Comparison of ENCODE assay signal across 18 cellular contexts in the genomic region with DNA sequence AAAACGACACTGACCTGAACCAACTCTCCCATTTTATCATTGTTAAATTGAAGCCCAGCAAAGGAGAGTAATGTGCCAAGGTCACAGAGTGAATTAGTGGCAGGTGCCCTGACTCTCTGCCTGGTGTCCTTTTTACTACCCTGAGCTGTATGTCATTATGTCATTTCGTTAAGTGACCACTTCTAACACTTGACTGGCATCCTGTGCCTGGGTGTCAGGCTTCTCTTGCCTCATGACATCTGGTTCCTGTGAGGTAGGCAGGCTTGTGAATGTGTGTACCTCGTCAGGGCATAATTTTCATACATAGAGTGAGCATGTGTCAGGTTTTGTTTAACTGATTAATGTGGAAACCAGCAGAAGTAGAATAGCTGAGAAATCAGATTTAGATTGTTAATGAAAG. TPM values are rescaled to one million over a fixed set of nuclear protein-coding genes. Genes with fewer than 3 reads are reported as not detected.
DNase-seq lines count a peak whose midpoint lies in the region; ATAC-seq, FAIRE-seq and TF ChIP-seq lines count a peak whose summit lies in the region.
"Had no signal": no experiment of that assay in that cellular context is flagged by ENCODE, and none has a peak within 500 bp of the region (broad histone marks: within the 10 kb centered on the region; RNA-seq: fewer than 3 reads in every experiment).

No MANE protein-coding gene starts in this region.

- FAIRE-seq in HepG2 (lab: Jason Lieb, UNC) = no peak
- FAIRE-seq: endometrium had no signal

- no peak for TF ChIP-seq RAD21 in HepG2 (CRISPR knock-in tag; IDR thresholded peaks at IDR 0.05)

- H3K4me1 ChIP-seq in HepG2 (ENCODE audit: insufficient read depth, low read length) (peaks cover 53% of the 10 kb centered on the region), right lobe of liver (peaks cover 0 to 10% (median 4%) of the 10 kb centered on the region in 4 donors), left ventricle myocardium inferior (peaks cover 96% of the 10 kb centered on the region), upper lobe of right lung (peaks cover 90% of the 10 kb centered on the region)

- ATAC-seq in HepG2 (no peak), right lobe of liver (no peak), upper lobe of right lung (peak; percentile 60), GM19463 (IDR thresholded peaks at IDR 0.05; ENCODE audit: unreplicated experiment) (no peak)
- ATAC-seq: GM23338, Panc1 had no signal

- no peak overlapping the region for H3K9ac ChIP-seq in HepG2 (ENCODE audit: insufficient read depth, low read depth, low read length)

- H3K9me3 ChIP-seq in HepG2 (ENCODE audit: low read length) (no peaks in the 10 kb centered on the region), right lobe of liver (no peaks in the 10 kb centered on the region), left ventricle myocardium inferior (replicated peaks) (no peaks in the 10 kb centered on the region), upper lobe of right lung (no peaks in the 10 kb centered on the region)
- H3K9me3 ChIP-seq: sigmoid colon, stomach had no signal

- H3K4me3 ChIP-seq in HepG2 (replicated peaks in 1 of 3; ENCODE audit: insufficient read depth in 1 of 3, low read depth in 2 of 3, low read length in 3 of 3) (no peak overlapping the region), right lobe of liver (no peak overlapping the region), left ventricle myocardium inferior (no peak overlapping the region), upper lobe of right lung (no peak overlapping the region)
- H3K4me3 ChIP-seq: cardiac muscle cell, GM23338, sigmoid colon, stomach had no signal

- in situ Hi-C loops in HepG2 (cut with HindIII; ENCODE audit: extremely low pct_ligation_motif_present, low pct_unique_long_range_greater_than_20kb) = no loop called here

- TF ChIP-seq POLR2A in HepG2 (IDR thresholded peaks at IDR 0.05; ENCODE audit: insufficient read depth in 1 of 2, low read depth in 2 of 2, low read length in 2 of 2) (no peak), right lobe of liver (IDR thresholded peaks at IDR 0.05) (no peak)

- TF ChIP-seq CTCF in HepG2 (CRISPR knock-in tag; IDR thresholded peaks at IDR 0.05) (no peak), right lobe of liver (IDR thresholded peaks at IDR 0.05) (no peak), left ventricle myocardium inferior (IDR thresholded peaks at IDR 0.05; ENCODE audit: borderline replicate concordance) (no peak), upper lobe of right lung (IDR thresholded peaks at IDR 0.05) (no peak)

- H3K4me2 ChIP-seq in HepG2 (ENCODE audit: low read depth, low read length) = no peak overlapping the region
- H3K4me2 ChIP-seq: GM23338 had no signal

- DNase-seq in HepG2 (ENCODE audit: low spot score) (no peak), right lobe of liver (no peak), NCI-H510A (lab: John Stamatoyannopoulos, UW) (peak; percentile 88), left ventricle myocardium inferior (peak; percentile 20), upper lobe of right lung (no peak)
- no peak for DNase-seq in activated CD4-positive, CD25-positive, alpha-beta regulatory T cell treated with anti-CD3 and anti-CD28 coated beads, Interleukin-2, amount 50 U/mL, for 72 hours
- DNase-seq in stimulated activated CD4-positive, alpha-beta T cell treated with anti-CD3 and anti-CD28 coated beads, Interleukin-2, amount 100 ng/mL, for 24 hours = no peak
- DNase-seq: activated CD4-positive, alpha-beta T cell treated with anti-CD3 and anti-CD28 coated beads for 4 hours; activated effector memory CD4-positive, alpha-beta T cell treated with Interleukin-2 at 50 U/mL for 16 hours; kidney glomerular epithelial cell; NCI-H1930; sigmoid colon; stomach had no signal

- peaks cover 60% of the 10 kb centered on the region for H4K20me1 ChIP-seq in HepG2 (ENCODE audit: insufficient read depth, low read length)

- TF ChIP-seq EP300 in HepG2 (IDR thresholded peaks at IDR 0.05; ENCODE audit: low read depth in 2 of 2, low read length in 2 of 2) (no peak), HepG2 (CRISPR knock-in tag; IDR thresholded peaks at IDR 0.05; ENCODE audit: borderline replicate concordance) (no peak)

- H3K36me3 ChIP-seq in HepG2 (replicated peaks in 1 of 2; ENCODE audit: control insufficient read depth in 1 of 2, insufficient read depth in 2 of 2, low read length in 2 of 2) (peaks cover 7 to 39% of the 10 kb centered on the region in 2 experiments), right lobe of liver (no peaks in the 10 kb centered on the region), left ventricle myocardium inferior (no peaks in the 10 kb centered on the region), upper lobe of right lung (no peaks in the 10 kb centered on the region)
- H3K36me3 ChIP-seq: cardiac muscle cell, sigmoid colon had no signal

- no peaks in the 10 kb centered on the region for H3K27me3 ChIP-seq in HepG2 (ENCODE audit: control insufficient read depth in 1 of 2, insufficient read depth in 2 of 2, low read length in 2 of 2)
- no peaks in the 10 kb centered on the region for H3K27me3 ChIP-seq in right lobe of liver
- no peaks in the 10 kb centered on the region for H3K27me3 ChIP-seq in left ventricle myocardium inferior (ENCODE audit: low read depth)
- no peaks in the 10 kb centered on the region for H3K27me3 ChIP-seq in upper lobe of right lung
- H3K27me3 ChIP-seq: cardiac muscle cell, sigmoid colon, stomach had no signal

- peaks cover 93% of the 10 kb centered on the region for H3K79me2 ChIP-seq in HepG2 (ENCODE audit: insufficient read depth, low read length)

- BruUV-seq in HepG2 (replicated peaks; lab: Mats Ljungman, UMichigan) = no TSS peak

- POLR2A ChIA-PET in HepG2 (lab: Yijun Ruan, JAX) = interaction anchor here (1.0 to 1.8 kb wide), 2 partner anchors 49 to 70 kb away, joined by 3 to 5 read pairs; a partner anchor contains a TSS

- intact Hi-C loops in HepG2 (cut with micrococcal nuclease; ENCODE audit: unreplicated experiment) (no loop called here), right lobe of liver (cut with DNase I) (no loop called here), left ventricle myocardium inferior (cut with micrococcal nuclease) (no loop called here), upper lobe of right lung (cut with DNase I) (no loop called here)

- H3K27ac ChIP-seq in HepG2 (ENCODE audit: extremely low read length, insufficient read depth, low read length) (no peak overlapping the region), right lobe of liver (no peak overlapping the region), left ventricle myocardium inferior (replicated peaks) (peak overlapping the region; percentile 73), upper lobe of right lung (no peak overlapping the region)
- H3K27ac ChIP-seq: cardiac muscle cell, sigmoid colon, stomach had no signal

- CTCF ChIA-PET in HepG2 (lab: Yijun Ruan, JAX; ENCODE audit: low intra/inter-chr PET ratio, low total read pairs) = no interaction called here

- WGBS in HepG2 (ENCODE audit: low lambda C conversion rate) = 90% methylated on average over 3 of the region's 3 CpGs
- 70% methylated on average over 2 of the region's 3 CpGs for WGBS in right lobe of liver (ENCODE audit: insufficient coverage, low coverage, low lambda C conversion rate, missing lambda C conversion rate)

- no peak overlapping the region for H2AFZ ChIP-seq in HepG2 (ENCODE audit: low read length)
- H2AFZ ChIP-seq: GM23338 had no signal

TF ChIP-seq in HepG2, 621 proteins besides CTCF, POLR2A, EP300 and RAD21:
- TF ChIP-seq RBM22 (optimal IDR thresholded peaks at IDR 0.05; ENCODE audit: low read length) (peak; percentile 15), EED (CRISPR knock-in tag; IDR thresholded peaks at IDR 0.05) (no peak)

RNA-seq across cellular contexts. Expression of a gene that starts 48.6 kb away (rescaled TPM):
- total RNA-seq in HepG2 (2016; rRNA removed; fragmentation: Illumina TruSeq; extraction: Trizol) (186 and 213 TPM in 2 replicates), right lobe of liver (10 to 100 TPM; 24.8 to 42.1 (median 33.4) TPM), left ventricle myocardium inferior (107 TPM), upper lobe of right lung (130 TPM)
- total RNA-seq in HepG2 (2016; cell fraction: cytosol; rRNA removed; fragmentation: Illumina TruSeq; extraction: Trizol; ENCODE audit: low read depth) = 149 TPM in 2 replicates
- total RNA-seq in HepG2 (2016; cell fraction: insoluble cytoplasmic fraction; rRNA removed; fragmentation: Illumina TruSeq; extraction: Trizol) = 189 and 205 TPM in 2 replicates
- total RNA-seq in HepG2 (2016; cell fraction: membrane; rRNA removed; fragmentation: Illumina TruSeq; extraction: Trizol) = 212 and 253 TPM in 2 replicates
- 108 and 117 TPM in 2 replicates for total RNA-seq in HepG2 (2016; cell fraction: nucleus; rRNA removed; fragmentation: Illumina TruSeq; extraction: Trizol)
- 178 and 179 TPM in 2 replicates for polyA plus RNA-seq in HepG2 (2011; rRNA removed)
- polyA plus RNA-seq in HepG2 (2011; cell fraction: cytosol; rRNA removed) = 154 and 230 TPM in 2 replicates
- polyA plus RNA-seq in HepG2 (2011; cell fraction: nucleus; rRNA removed) = 90.5 and 93.6 TPM in 2 replicates
- 139 and 151 TPM in 2 replicates for polyA plus RNA-seq in HepG2 (2012)
- polyA plus RNA-seq in HepG2 (2016; cell fraction: cytosol; fragmentation: Illumina TruSeq; extraction: Trizol; ENCODE audit: low read depth) = 205 and 264 TPM in 2 replicates
- 400 and 432 TPM in 2 replicates for polyA plus RNA-seq in HepG2 (2016; cell fraction: insoluble cytoplasmic fraction; fragmentation: Illumina TruSeq; extraction: Trizol; ENCODE audit: low read depth)
- 287 and 342 TPM in 2 replicates for polyA plus RNA-seq in HepG2 (2016; cell fraction: membrane; fragmentation: Illumina TruSeq; extraction: Trizol; ENCODE audit: low read depth)
- 252 and 257 TPM in 2 replicates for polyA plus RNA-seq in HepG2 (2016; cell fraction: nucleus; fragmentation: Illumina TruSeq; extraction: Trizol; ENCODE audit: insufficient read depth, low read depth)
- polyA minus RNA-seq in HepG2 (2011; rRNA and poly(A)+ RNA removed; ENCODE audit: low replicate concordance) = 148 and 200 TPM in 2 replicates
- 99.8 and 102 TPM in 2 replicates for polyA minus RNA-seq in HepG2 (2011; cell fraction: cytosol; rRNA and poly(A)+ RNA removed)
- 75.0 and 76.2 TPM in 2 replicates for polyA minus RNA-seq in HepG2 (2011; cell fraction: nucleus; rRNA and poly(A)+ RNA removed)

Comparison
In these comparisons a context has a peak if more than half of its experiments do, and no peak if none do; other contexts are left out.
1. DNase-seq: peak in NCI-H510A (single experiment) and left ventricle myocardium inferior (single experiment); none in HepG2 (single experiment), right lobe of liver (0 of 3), upper lobe of right lung (single experiment), activated CD4-positive, CD25-positive, alpha-beta regulatory T cell treated with anti-CD3 and anti-CD28 coated beads, Interleukin-2, amount 50 U/mL, for 72 hours (single experiment) and stimulated activated CD4-positive, alpha-beta T cell treated with anti-CD3 and anti-CD28 coated beads, Interleukin-2, amount 100 ng/mL, for 24 hours (0 of 2).